In genomic region chr1:230643887-230644286, GRCh38 we compare ENCODE assay signal across 8 cellular contexts. TPM values are rescaled to one million over a fixed set of nuclear protein-coding genes. Genes with fewer than 3 reads are reported as not detected.
DNase-seq lines count a peak whose midpoint lies in the region; TF ChIP-seq lines count a peak whose summit lies in the region.

No MANE protein-coding gene starts in this region.

- no peak for TF ChIP-seq CTCF in stomach (IDR thresholded peaks at IDR 0.05)

- peak overlapping the region; percentile 19 for H3K27ac Mint-ChIP-seq in activated naive CD4-positive, alpha-beta T cell treated with anti-CD3 and anti-CD28 coated beads, Interleukin-2, amount 50 U/mL, for 24 hours

- WGBS in stomach, 5 donors = 24 to 42% (median 38%) methylated on average over 4 of the region's 4 CpGs

- peaks cover 10% of the 10 kb centered on the region for H3K36me3 Mint-ChIP-seq in activated naive CD4-positive, alpha-beta T cell treated with anti-CD3 and anti-CD28 coated beads, Interleukin-2, amount 50 U/mL, for 24 hours

- H3K36me3 ChIP-seq in stomach = peaks cover 0 to 17% (median 6%) of the 10 kb centered on the region in 4 donors

- no peak for TF ChIP-seq EP300 in stomach (IDR thresholded peaks at IDR 0.05)

- H3K9me3 ChIP-seq in stomach = no peaks in the 10 kb centered on the region

- no peak overlapping the region for H3K27ac ChIP-seq in stomach

- H3K4me1 Mint-ChIP-seq in activated naive CD4-positive, alpha-beta T cell treated with anti-CD3 and anti-CD28 coated beads, Interleukin-2, amount 50 U/mL, for 24 hours = peaks cover 60% of the 10 kb centered on the region

- H3K4me1 ChIP-seq in stomach = peaks cover 29 to 63% (median 49%) of the 10 kb centered on the region in 4 donors

- peak overlapping the region; percentile 93 for H3K4me3 Mint-ChIP-seq in activated naive CD4-positive, alpha-beta T cell treated with anti-CD3 and anti-CD28 coated beads, Interleukin-2, amount 50 U/mL, for 24 hours

- intact Hi-C loops in stomach (cut with DNase I; ENCODE audit: low total_unique reads) = no loop called here

- TF ChIP-seq POLR2A in stomach (IDR thresholded peaks at IDR 0.05) = no peak

- no peak for DNase-seq in activated naive CD4-positive, alpha-beta T cell (lab: John Stamatoyannopoulos, UW)
- DNase-seq in RKO (ENCODE audit: low spot score) = peak; percentile 37
- DNase-seq in fibroblast of peridontal ligament (ENCODE audit: extremely low read depth) = peak; percentile 25
- DNase-seq in stomach = no peak
- no peak for DNase-seq in NCI-H1048 (lab: John Stamatoyannopoulos, UW)
- no peak for DNase-seq in kidney glomerular epithelial cell (lab: John Stamatoyannopoulos, UW)
- no peak for DNase-seq in Ammon's horn (ENCODE audit: low spot score)

- peaks cover under 1% of the 10 kb centered on the region for H3K27me3 Mint-ChIP-seq in activated naive CD4-positive, alpha-beta T cell treated with anti-CD3 and anti-CD28 coated beads, Interleukin-2, amount 50 U/mL, for 24 hours

- peak overlapping the region in 3 of 4 donors; percentile 84 to 96 (median 94) for H3K4me3 ChIP-seq in stomach

- H3K27me3 ChIP-seq in stomach = peaks cover 0 to 8% (median 0%) of the 10 kb centered on the region in 3 donors

- H3K9me3 Mint-ChIP-seq in activated naive CD4-positive, alpha-beta T cell treated with anti-CD3 and anti-CD28 coated beads, Interleukin-2, amount 50 U/mL, for 24 hours = no peaks in the 10 kb centered on the region

RNA-seq across cellular contexts. Expression of gene COG2, which starts 1.6 kb away (rescaled TPM):
- total RNA-seq in stomach = 10 to 100 TPM; 16.5 to 51.3 (median 34.8) TPM
- polyA plus RNA-seq in stomach = 10 to 100 TPM in 2 of 3 donors, 1 to 10 TPM in 1; 8.9 to 16.8 (median 11.3) TPM

Comparison
In these comparisons a context has a peak if more than half of its experiments do, and no peak if none do; other contexts are left out.
1. DNase-seq: peak in RKO (single experiment) and fibroblast of peridontal ligament (single experiment); none in activated naive CD4-positive, alpha-beta T cell (0 of 4), stomach (single experiment), NCI-H1048 (single experiment), kidney glomerular epithelial cell (single experiment) and Ammon's horn (single experiment).